ENCODE assay signal across 8 cellular contexts in the genomic region with DNA sequence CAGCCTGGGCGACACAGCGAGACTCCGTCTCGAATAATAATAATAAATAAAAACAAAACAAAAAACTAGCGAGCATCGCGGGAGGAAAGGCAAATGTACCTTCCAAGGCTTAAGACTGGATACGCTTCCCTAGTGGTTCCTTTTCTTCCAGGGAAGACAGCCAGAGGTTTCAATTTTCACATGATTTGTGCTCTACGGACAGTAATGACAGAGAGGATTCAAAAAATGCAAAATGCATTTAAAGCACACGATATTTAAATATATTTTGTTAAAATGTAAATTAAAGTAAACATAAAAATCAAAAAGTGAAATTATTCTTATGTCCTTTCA. TPM values are rescaled to one million over a fixed set of nuclear protein-coding genes. Genes with fewer than 3 reads are reported as not detected.
DNase-seq lines count a peak whose midpoint lies in the region; ATAC-seq and TF ChIP-seq lines count a peak whose summit lies in the region.

No MANE protein-coding gene starts in this region.

- H3K9ac ChIP-seq in HUES48 (ENCODE audit: low read depth, low read length) = no peak overlapping the region

- H3K4me3 ChIP-seq in AG04449 (ENCODE audit: low read depth, low read length) (peak overlapping the region; percentile 57), HUES48 (ENCODE audit: low read depth, low read length) (peak overlapping the region; percentile 80), body of pancreas (no peak overlapping the region)

- H3K9me3 ChIP-seq in HUES48 (ENCODE audit: control insufficient read depth, insufficient read depth, low read length) (no peaks in the 10 kb centered on the region), body of pancreas (no peaks in the 10 kb centered on the region)

- H3K27ac ChIP-seq in HUES48 (ENCODE audit: low read depth, low read length) (no peak overlapping the region), body of pancreas (peak overlapping the region in 3 of 4 donors; percentile 46 to 78 (median 60))

- WGBS in body of pancreas, 2 donors = 31 to 39% methylated on average over 10 of the region's 10 CpGs

- peaks cover 13% of the 10 kb centered on the region for H3K27me3 ChIP-seq in HUES48 (ENCODE audit: control insufficient read depth, insufficient read depth, low read length)
- no peaks in the 10 kb centered on the region for H3K27me3 ChIP-seq in body of pancreas

- in situ Hi-C loops in G401 (cut with HindIII; ENCODE audit: low sequenced_read_pairs) = no loop called here

- POLR2A ChIA-PET in AG04449 (lab: Yijun Ruan, JAX) = no interaction called here

- peaks cover 10% of the 10 kb centered on the region for H3K27me3 Mint-ChIP-seq in mesothelial cell of epicardium (ENCODE audit: low read depth)

- H3K36me3 ChIP-seq in HUES48 (ENCODE audit: control insufficient read depth, insufficient read depth, low read length) = no peaks in the 10 kb centered on the region
- no peaks in the 10 kb centered on the region for H3K36me3 ChIP-seq in body of pancreas (replicated peaks in 1 of 2; ENCODE audit: insufficient read depth in 1 of 2, low read depth in 2 of 2)

- CTCF ChIA-PET in AG04449 (lab: Yijun Ruan, JAX) = no interaction called here

- DNase-seq in AG04449 (ENCODE audit: low read depth, low spot score) (no peak), body of pancreas (no peak), mesothelial cell of epicardium (ENCODE audit: low spot score in 2 of 2, unreplicated experiment in 2 of 2) (no peak), G401 (ENCODE audit: low spot score) (no peak)

- TF ChIP-seq CTCF in AG04449 (IDR thresholded peaks at IDR 0.05; ENCODE audit: insufficient read depth, low read length, missing control alignments) = no peak
- no peak for TF ChIP-seq CTCF in body of pancreas (IDR thresholded peaks at IDR 0.05)
- TF ChIP-seq CTCF in mesothelial cell of epicardium (IDR thresholded peaks at IDR 0.05; ENCODE audit: unreplicated experiment) = no peak

- H3K27ac Mint-ChIP-seq in mesothelial cell of epicardium = peak overlapping the region; percentile 86

- intact Hi-C loops in body of pancreas (cut with DNase I) = no loop called here

- peak overlapping the region; percentile 80 for H3K4me3 Mint-ChIP-seq in mesothelial cell of epicardium

- H3K4me1 Mint-ChIP-seq in mesothelial cell of epicardium = peaks cover 21% of the 10 kb centered on the region

- TF ChIP-seq POLR2A in body of pancreas (IDR thresholded peaks at IDR 0.05) = no peak

- no peaks in the 10 kb centered on the region for H3K36me3 Mint-ChIP-seq in mesothelial cell of epicardium

- no peak for ATAC-seq in body of pancreas
- no peak for ATAC-seq in HG03439 (IDR thresholded peaks at IDR 0.05; ENCODE audit: unreplicated experiment)
- ATAC-seq in GM18861 (IDR thresholded peaks at IDR 0.05; ENCODE audit: unreplicated experiment) = no peak
- no peak for ATAC-seq in GM21528 (IDR thresholded peaks at IDR 0.05; ENCODE audit: low FRiP score, unreplicated experiment)

- H3K4me1 ChIP-seq in HUES48 (ENCODE audit: control insufficient read depth, insufficient read depth, low read length) = no peaks in the 10 kb centered on the region
- H3K4me1 ChIP-seq in body of pancreas = peaks cover 26% of the 10 kb centered on the region

- no peaks in the 10 kb centered on the region for H3K9me3 Mint-ChIP-seq in mesothelial cell of epicardium

RNA-seq across cellular contexts. Expression of gene TRIM41, which starts 4.3 kb away (rescaled TPM):
- 10 to 100 TPM; 12.5 to 15.2 TPM for total RNA-seq in body of pancreas
- 27.9 to 28.1 TPM (median 27.9 TPM) in 3 replicates for total RNA-seq in mesothelial cell of epicardium
- 23.0 and 27.3 TPM in 2 replicates for total RNA-seq in G401 (2014; rRNA removed; shearing (Covaris generic))

RNA-seq across cellular contexts. Expression of gene TRIM7, which starts 13.8 kb away (rescaled TPM):
- total RNA-seq in body of pancreas (10 to 100 TPM; 11.5 to 17.9 TPM), mesothelial cell of epicardium (0.57 to 0.72 TPM (median 0.62 TPM) in 3 replicates)
- total RNA-seq in G401 (2014; rRNA removed; shearing (Covaris generic)) = 3.9 and 5.1 TPM in 2 replicates

RNA-seq across cellular contexts. Expression of gene RACK1, which starts 24.9 kb away (rescaled TPM):
- total RNA-seq in body of pancreas = 1,000 to 10,000 TPM; 1,136 to 1,977 TPM
- total RNA-seq in mesothelial cell of epicardium = 2,008 to 2,083 TPM (median 2,030 TPM) in 3 replicates
- 4,601 and 5,352 TPM in 2 replicates for total RNA-seq in G401 (2014; rRNA removed; shearing (Covaris generic))

RNA-seq across cellular contexts. Expression of gene TRIM52, which starts 42.2 kb away (rescaled TPM):
- total RNA-seq in body of pancreas (10 to 100 TPM; 16.9 to 26.0 TPM), mesothelial cell of epicardium (12.8 to 14.6 TPM (median 13.3 TPM) in 3 replicates)
- 2.5 and 3.6 TPM in 2 replicates for total RNA-seq in G401 (2014; rRNA removed; shearing (Covaris generic))

Comparison
In these comparisons a context has a peak if more than half of its experiments do, and no peak if none do; other contexts are left out.
1. H3K4me3 ChIP-seq: peak in AG04449 (single experiment) and HUES48 (single experiment); none in body of pancreas (0 of 2).